28 cellular contexts compared by ENCODE assay signal in genomic region chr7:107588529-107589130, GRCh38.
"Had no signal": no experiment of that assay in that cellular context is flagged by ENCODE, and none has a peak within 500 bp of the region (broad histone marks: within the 10 kb centered on the region; RNA-seq: fewer than 3 reads in every experiment).

No MANE protein-coding gene starts in this region.

- H3K79me2 ChIP-seq: parathyroid adenoma had no signal

- H3K4me3 Mint-ChIP-seq: naive thymus-derived CD4-positive, alpha-beta T cell; natural killer cell; nephron; neural progenitor cell; stimulated activated effector memory CD8-positive, alpha-beta T cell treated with anti-CD3 and anti-CD28 coated beads, Interleukin-12 subunit alpha, Interleukin-12 subunit beta, amount 100 ng/mL, for 72 hours; stimulated activated naive B cell treated with anti-CD40 and anti-IgM and Interleukin-4, amounts not matched to agents 10 μg/mL and 1 μg/mL and 100 μg/mL, for 72 hours; stimulated activated naive CD8-positive, alpha-beta T cell treated with anti-CD3 and anti-CD28 coated beads, Interleukin-15, Interleukin-2, amounts not matched to agents 100 ng/mL and 50 ng/mL, for 24 hours; type B pancreatic cell had no signal

- H3K4me1 ChIP-seq: neural progenitor cell, parathyroid adenoma, psoas muscle, right lobe of liver, upper lobe of right lung, uterus had no signal

- H3K4me2 ChIP-seq: neural progenitor cell had no signal

- H3K4me3 ChIP-seq: neural progenitor cell, ovary, psoas muscle, right lobe of liver, sigmoid colon, stomach, tibial artery, transverse colon, upper lobe of right lung, uterus had no signal

- H3K27me3 ChIP-seq: neural progenitor cell, ovary, right lobe of liver, sigmoid colon, stomach, tibial artery, transverse colon, upper lobe of right lung, uterus had no signal

- H2AFZ ChIP-seq: neural progenitor cell, parathyroid adenoma had no signal

- ATAC-seq: naive thymus-derived CD4-positive, alpha-beta T cell; natural killer cell; psoas muscle; right cardiac atrium; right lobe of liver; stimulated activated effector memory CD8-positive, alpha-beta T cell treated with anti-CD3 and anti-CD28 coated beads, Interleukin-12 subunit alpha, Interleukin-12 subunit beta, amount 100 ng/mL, for 72 hours; stimulated activated naive B cell treated with anti-CD40 and anti-IgM and Interleukin-4, amounts not matched to agents 10 μg/mL and 1 μg/mL and 100 μg/mL, for 72 hours; upper lobe of right lung had no signal

- H3K27ac Mint-ChIP-seq: naive thymus-derived CD4-positive, alpha-beta T cell; nephron; neural progenitor cell; progenitor cell of endocrine pancreas; stimulated activated effector memory CD8-positive, alpha-beta T cell treated with anti-CD3 and anti-CD28 coated beads, Interleukin-12 subunit alpha, Interleukin-12 subunit beta, amount 100 ng/mL, for 72 hours; stimulated activated naive B cell treated with anti-CD40 and anti-IgM and Interleukin-4, amounts not matched to agents 10 μg/mL and 1 μg/mL and 100 μg/mL, for 72 hours; stimulated activated naive CD8-positive, alpha-beta T cell treated with anti-CD3 and anti-CD28 coated beads, Interleukin-15, Interleukin-2, amounts not matched to agents 100 ng/mL and 50 ng/mL, for 24 hours; type B pancreatic cell had no signal

- H3K36me3 Mint-ChIP-seq: natural killer cell had no signal

- H3K4me1 Mint-ChIP-seq: natural killer cell; nephron; neural progenitor cell; stimulated activated effector memory CD8-positive, alpha-beta T cell treated with anti-CD3 and anti-CD28 coated beads, Interleukin-12 subunit alpha, Interleukin-12 subunit beta, amount 100 ng/mL, for 72 hours; stimulated activated naive B cell treated with anti-CD40 and anti-IgM and Interleukin-4, amounts not matched to agents 10 μg/mL and 1 μg/mL and 100 μg/mL, for 72 hours had no signal

- H3K27ac ChIP-seq: neural progenitor cell, ovary, parathyroid adenoma, psoas muscle, right lobe of liver, sigmoid colon, stomach, transverse colon, upper lobe of right lung, uterus had no signal

- FAIRE-seq: small intestine had no signal

- H3K27me3 Mint-ChIP-seq: naive thymus-derived CD4-positive, alpha-beta T cell; progenitor cell of endocrine pancreas; stimulated activated naive B cell treated with anti-CD40 and anti-IgM and Interleukin-4, amounts not matched to agents 10 μg/mL and 1 μg/mL and 100 μg/mL, for 72 hours; stimulated activated naive CD8-positive, alpha-beta T cell treated with anti-CD3 and anti-CD28 coated beads, Interleukin-15, Interleukin-2, amounts not matched to agents 100 ng/mL and 50 ng/mL, for 24 hours; type B pancreatic cell had no signal

- H3K9ac ChIP-seq: neural progenitor cell, parathyroid adenoma had no signal

- H3K9me3 ChIP-seq: ovary, psoas muscle, right lobe of liver, sigmoid colon, stomach, tibial artery, transverse colon, upper lobe of right lung, uterus had no signal

- H3K9me3 Mint-ChIP-seq: naive thymus-derived CD4-positive, alpha-beta T cell; natural killer cell; nephron; stimulated activated effector memory CD8-positive, alpha-beta T cell treated with anti-CD3 and anti-CD28 coated beads, Interleukin-12 subunit alpha, Interleukin-12 subunit beta, amount 100 ng/mL, for 72 hours; stimulated activated naive B cell treated with anti-CD40 and anti-IgM and Interleukin-4, amounts not matched to agents 10 μg/mL and 1 μg/mL and 100 μg/mL, for 72 hours; stimulated activated naive CD8-positive, alpha-beta T cell treated with anti-CD3 and anti-CD28 coated beads, Interleukin-15, Interleukin-2, amounts not matched to agents 100 ng/mL and 50 ng/mL, for 24 hours had no signal

- DNase-seq: naive thymus-derived CD4-positive, alpha-beta T cell; natural killer cell; occipital lobe; ovary; posterior cingulate gyrus; psoas muscle; right cardiac atrium; right lobe of liver; sigmoid colon; small intestine; stimulated activated CD4-positive, alpha-beta T cell treated with anti-CD3 and anti-CD28 coated beads, Interleukin-15, amount 100 ng/mL, for 24 hours; stimulated activated CD4-positive, alpha-beta T cell treated with anti-CD3 and anti-CD28 coated beads, Interleukin-2, amount 100 ng/mL, for 24 hours; stimulated activated CD4-positive, alpha-beta T cell treated with anti-CD3 and anti-CD28 coated beads, Interleukin-2, amount 100 ng/mL, for 48 hours; stimulated activated CD4-positive, alpha-beta T cell treated with anti-CD3 and anti-CD28 coated beads, Interleukin-4, amount 100 ng/mL, for 24 hours; stimulated activated naive B cell treated with anti-CD40 and anti-IgM and Interleukin-4, amounts not matched to agents 10 μg/mL and 1 μg/mL and 100 μg/mL, for 72 hours; stimulated activated naive CD4-positive, alpha-beta T cell treated with Interleukin-2 at 50 U/mL for 16 hours; stomach; tibial artery; transverse colon; upper lobe of right lung; uterus had no signal

- H3K36me3 ChIP-seq: neural progenitor cell, ovary, right lobe of liver, uterus had no signal
